In the genomic region with DNA sequence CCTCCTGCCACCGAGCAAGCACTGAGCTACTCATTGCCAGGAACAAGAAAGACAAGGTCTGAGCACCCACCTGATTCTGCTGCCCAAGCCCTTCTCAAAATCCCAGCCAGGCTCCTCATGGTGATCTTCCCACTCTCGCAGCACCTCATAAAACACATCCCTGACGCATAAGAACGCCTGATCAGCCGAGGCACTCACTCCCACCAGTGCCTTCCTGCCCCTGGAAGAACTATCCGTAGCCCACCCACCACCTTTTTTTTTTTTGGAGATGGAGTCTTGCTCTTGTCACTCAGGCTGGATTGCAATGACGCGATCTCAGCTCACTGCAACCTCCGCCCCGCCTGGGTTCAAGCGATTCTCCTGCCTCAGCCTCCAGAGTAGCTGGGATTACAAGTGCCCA, we compare ENCODE assay signal across 27 cellular contexts.
"Had no signal": no experiment of that assay in that cellular context is flagged by ENCODE, and none has a peak within 500 bp of the region (broad histone marks: within the 10 kb centered on the region; RNA-seq: fewer than 3 reads in every experiment).

No MANE protein-coding gene starts in this region.

- H3K27ac Mint-ChIP-seq: activated CD8-positive, alpha-beta T cell treated with anti-CD3 and anti-CD28 coated beads for 36 hours; activated naive CD4-positive, alpha-beta T cell treated with anti-CD3 and anti-CD28 coated beads for 36 hours; activated naive CD8-positive, alpha-beta T cell treated with anti-CD3 and anti-CD28 coated beads for 36 hours had no signal

- DNase-seq: activated CD4-positive, alpha-beta T cell treated with anti-CD3 and anti-CD28 coated beads for 4 hours; activated CD8-positive, alpha-beta memory T cell treated with anti-CD3 and anti-CD28 coated beads, Interleukin-2, amount 50 U/mL, for 4 hours; activated CD8-positive, alpha-beta T cell treated with anti-CD3 and anti-CD28 coated beads for 36 hours; activated gamma-delta T cell; activated naive CD4-positive, alpha-beta T cell treated with anti-CD3 and anti-CD28 coated beads for 36 hours; activated naive CD8-positive, alpha-beta T cell treated with anti-CD3 and anti-CD28 coated beads for 36 hours; activated T-cell treated with anti-CD3 and anti-CD28 coated beads, Interleukin-2, amount 50 U/mL, for 4 hours; anterior cingulate cortex; central memory CD4-positive, alpha-beta T cell; Karpas-422; MM.1S; NCI-H1105; NCI-H1436; NCI-H1694 treated with DMSO at 0.1 percent for 48 hours; NCI-H2029 treated with DMSO at 0.1 percent for 48 hours; NCI-H345; NCI-H510A; NCI-H526 treated with DMSO at 0.1 percent for 48 hours; NCI-H82; Peyer's patch; SHP77; SW 1271 had no signal

- H3K4me3 Mint-ChIP-seq: activated CD8-positive, alpha-beta T cell treated with anti-CD3 and anti-CD28 coated beads for 36 hours; activated naive CD4-positive, alpha-beta T cell treated with anti-CD3 and anti-CD28 coated beads for 36 hours; activated naive CD8-positive, alpha-beta T cell treated with anti-CD3 and anti-CD28 coated beads for 36 hours; activated T-cell treated with anti-CD3 and anti-CD28 coated beads, Interleukin-2, amount 50 U/mL, for 4 hours had no signal

- H3K9me3 ChIP-seq: breast epithelium, Peyer's patch had no signal

- H3K9me3 Mint-ChIP-seq: activated CD8-positive, alpha-beta T cell treated with anti-CD3 and anti-CD28 coated beads for 36 hours; activated naive CD4-positive, alpha-beta T cell treated with anti-CD3 and anti-CD28 coated beads for 36 hours; activated naive CD8-positive, alpha-beta T cell treated with anti-CD3 and anti-CD28 coated beads for 36 hours; activated T-cell treated with anti-CD3 and anti-CD28 coated beads, Interleukin-2, amount 50 U/mL, for 4 hours had no signal

- H3K27ac ChIP-seq: breast epithelium, Peyer's patch, SJSA1 had no signal

- H3K4me3 ChIP-seq: breast epithelium, K562, Peyer's patch, SJSA1 had no signal

- H3K27me3 Mint-ChIP-seq: activated CD8-positive, alpha-beta T cell treated with anti-CD3 and anti-CD28 coated beads for 36 hours; activated naive CD8-positive, alpha-beta T cell treated with anti-CD3 and anti-CD28 coated beads for 36 hours had no signal

- ATAC-seq: activated CD4-positive, CD25-positive, alpha-beta regulatory T cell treated with anti-CD3 and anti-CD28 coated beads, Interleukin-2, amount 50 U/mL, for 24 hours; activated CD8-positive, alpha-beta T cell treated with anti-CD3 and anti-CD28 coated beads for 36 hours; activated T-cell treated with anti-CD3 and anti-CD28 coated beads, Interleukin-2, amount 50 U/mL, for 4 hours; K562; SK-N-SH treated with all-trans-retinoic acid at 6 μM for 48 hours had no signal
